7 cellular contexts compared by ENCODE assay signal in the genomic region with DNA sequence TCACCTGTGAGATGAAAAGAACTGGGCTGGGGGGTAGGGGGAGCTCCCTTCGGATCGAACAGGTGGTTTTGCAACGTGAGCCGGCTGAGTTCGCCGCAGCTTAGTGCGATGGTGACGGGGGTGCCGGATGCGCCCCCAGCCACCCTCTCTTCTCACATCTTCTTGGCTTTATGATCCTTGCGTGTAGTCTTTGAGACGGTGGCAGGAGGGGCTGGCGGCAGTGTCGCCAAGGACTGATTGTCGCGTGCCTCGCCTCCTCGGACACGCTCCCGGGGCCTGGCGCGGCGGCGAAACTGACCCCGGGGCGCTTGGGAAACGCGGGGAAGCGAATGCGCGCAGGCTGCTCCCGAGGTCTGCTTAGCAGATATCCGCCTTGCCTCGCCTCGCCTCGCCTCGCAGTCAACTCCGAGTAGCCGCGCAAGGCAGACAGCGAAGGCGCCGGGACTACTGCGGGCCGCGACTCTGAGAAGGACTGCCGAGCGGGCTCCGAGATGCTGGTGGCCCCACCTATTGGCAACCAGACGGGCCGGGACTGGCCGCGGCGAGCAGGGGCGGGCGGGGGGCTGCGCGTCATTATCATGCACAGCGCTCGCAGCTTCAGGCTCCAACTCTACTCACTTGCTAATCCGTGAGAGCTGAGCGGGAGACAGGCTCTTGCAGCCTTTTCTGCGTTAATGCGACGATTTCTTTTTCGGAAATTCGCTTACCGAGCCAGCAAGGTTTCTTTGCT. TPM values are rescaled to one million over a fixed set of nuclear protein-coding genes. Genes with fewer than 3 reads are reported as not detected.
DNase-seq lines count a peak whose midpoint lies in the region; ATAC-seq and TF ChIP-seq lines count a peak whose summit lies in the region.

No MANE protein-coding gene starts in this region.

- peaks cover 0 to 5% of the 10 kb centered on the region in 2 donors for H3K9me3 Mint-ChIP-seq in activated naive CD4-positive, alpha-beta T cell treated with anti-CD3 and anti-CD28 coated beads, Interleukin-2, amount 50 U/mL, for 72 hours

- no peak overlapping the region for H3K9ac ChIP-seq in duodenal mucosa (ENCODE audit: low read depth in 1 of 2, low read length in 2 of 2)

- under 1% methylated on average over 19 of the region's 68 CpGs for WGBS in right lobe of liver (ENCODE audit: insufficient coverage, low coverage, low lambda C conversion rate, missing lambda C conversion rate)

- ATAC-seq in right lobe of liver (peak; percentile 29 to 47 (median 36)), thoracic aorta (ENCODE audit: insufficient number of reproducible peaks, low FRiP score, low read depth) (no peak)
- no peak for ATAC-seq in activated naive CD4-positive, alpha-beta T cell treated with anti-CD3 and anti-CD28 coated beads, Interleukin-2, amount 50 U/mL, for 72 hours

- no peak for TF ChIP-seq POLR2A in right lobe of liver (IDR thresholded peaks at IDR 0.05)

- peaks cover 7 to 23% of the 10 kb centered on the region in 2 donors for H3K36me3 Mint-ChIP-seq in activated naive CD4-positive, alpha-beta T cell treated with anti-CD3 and anti-CD28 coated beads, Interleukin-2, amount 50 U/mL, for 72 hours

- H3K36me3 ChIP-seq in duodenal mucosa (ENCODE audit: control insufficient read depth in 1 of 2, insufficient read depth in 2 of 2, low read length in 2 of 2) = no peaks in the 10 kb centered on the region
- H3K36me3 ChIP-seq in right lobe of liver = no peaks in the 10 kb centered on the region
- no peaks in the 10 kb centered on the region for H3K36me3 ChIP-seq in thoracic aorta

- H3K27ac Mint-ChIP-seq in activated naive CD4-positive, alpha-beta T cell treated with anti-CD3 and anti-CD28 coated beads, Interleukin-2, amount 50 U/mL, for 72 hours = no peak overlapping the region

- H3K9me3 ChIP-seq in duodenal mucosa (ENCODE audit: control insufficient read depth in 1 of 2, low read length in 2 of 2) (no peaks in the 10 kb centered on the region), right lobe of liver (no peaks in the 10 kb centered on the region), thoracic aorta (no peaks in the 10 kb centered on the region)

- TF ChIP-seq CTCF in right lobe of liver (IDR thresholded peaks at IDR 0.05) = no peak
- TF ChIP-seq CTCF in thoracic aorta (IDR thresholded peaks at IDR 0.05) = no peak

- intact Hi-C loops in right lobe of liver (cut with DNase I) = no loop called here

- no peak overlapping the region for H3K27ac ChIP-seq in duodenal mucosa (ENCODE audit: low read depth, low read length)
- H3K27ac ChIP-seq in right lobe of liver = no peak overlapping the region
- no peak overlapping the region for H3K27ac ChIP-seq in thoracic aorta

- H3K27me3 ChIP-seq in duodenal mucosa (ENCODE audit: control insufficient read depth in 1 of 2, insufficient read depth in 2 of 2, low read length in 2 of 2) (peaks cover 32 to 64% of the 10 kb centered on the region in 2 donors), right lobe of liver (peaks cover 0 to 8% of the 10 kb centered on the region in 2 donors), thoracic aorta (replicated peaks; ENCODE audit: insufficient read depth) (peaks cover 9% of the 10 kb centered on the region)

- H3K4me3 ChIP-seq in duodenal mucosa (ENCODE audit: low read depth in 1 of 2, low read length in 2 of 2) (peak overlapping the region; percentile 46 to 55), right lobe of liver (peak overlapping the region in 1 of 3 donors; percentile 30), thoracic aorta (peak overlapping the region; percentile 72)

- H3K4me1 ChIP-seq in duodenal mucosa (ENCODE audit: control insufficient read depth in 1 of 2, insufficient read depth in 2 of 2, low read length in 2 of 2) (peaks cover 16 to 17% of the 10 kb centered on the region in 2 donors), right lobe of liver (peaks cover 0 to 9% (median 0%) of the 10 kb centered on the region in 4 donors), thoracic aorta (ENCODE audit: control insufficient read depth in 1 of 2, low read depth in 2 of 2) (peaks cover 16 to 27% of the 10 kb centered on the region in 2 donors)

- peak; percentile 59 for DNase-seq in H4 (ENCODE audit: low spot score)
- DNase-seq in NCI-H526 treated with DMSO at 0.1 percent for 48 hours (lab: John Stamatoyannopoulos, UW) = peak; percentile 26
- DNase-seq in right lobe of liver = peak in 2 of 3 donors; percentile 29 to 58
- no peak for DNase-seq in thoracic aorta (ENCODE audit: low spot score)
- DNase-seq in activated naive CD4-positive, alpha-beta T cell treated with anti-CD3 and anti-CD28 coated beads, Interleukin-2, amount 50 U/mL, for 72 hours (ENCODE audit: low spot score in 2 of 2) = no peak
- no peak for DNase-seq in NK-92 (lab: John Stamatoyannopoulos, UW; ENCODE audit: unreplicated experiment)

RNA-seq across cellular contexts. Expression of a gene that starts 1.5 kb away (rescaled TPM):
- 0.45 and 0.72 TPM in 2 replicates for total RNA-seq in H4 (2014; rRNA removed; shearing (Covaris generic))
- total RNA-seq in right lobe of liver (not detected), thoracic aorta (under 1 TPM in 1 of 2 donors, not detected in 1; 0.28 TPM)
- total RNA-seq in activated naive CD4-positive, alpha-beta T cell treated with anti-CD3 and anti-CD28 coated beads, Interleukin-2, amount 50 U/mL, for 72 hours = not detected

Comparison
In these comparisons a context has a peak if more than half of its experiments do, and no peak if none do; other contexts are left out.
1. DNase-seq: peak in H4 (single experiment), NCI-H526 treated with DMSO at 0.1 percent for 48 hours (single experiment) and right lobe of liver (2 of 3); none in thoracic aorta (single experiment), activated naive CD4-positive, alpha-beta T cell treated with anti-CD3 and anti-CD28 coated beads, Interleukin-2, amount 50 U/mL, for 72 hours (0 of 2) and NK-92 (single experiment).
2. ATAC-seq: peak in right lobe of liver (4 of 4); none in thoracic aorta (single experiment) and activated naive CD4-positive, alpha-beta T cell treated with anti-CD3 and anti-CD28 coated beads, Interleukin-2, amount 50 U/mL, for 72 hours (0 of 2).